Comparison of ENCODE assay signal across 15 cellular contexts in genomic region chr5:87170799-87171198, GRCh38.
A peak's percentile ranks its signal among the peaks of the same experiment; 100 is the strongest.
DNase-seq lines count a peak whose midpoint lies in the region; ATAC-seq and TF ChIP-seq lines count a peak whose summit lies in the region.
"Had no signal": no experiment of that assay in that cellular context is flagged by ENCODE, and none has a peak within 500 bp of the region (broad histone marks: within the 10 kb centered on the region; RNA-seq: fewer than 3 reads in every experiment).

No MANE protein-coding gene starts in this region.

- DNase-seq in activated CD4-positive, alpha-beta T cell treated with anti-CD3 and anti-CD28 coated beads, Interleukin-2, amount 10 ng/mL, durations not matched to agents 24 days and 14 days = peak; percentile 41
- DNase-seq in activated CD4-positive, alpha-beta T cell treated with anti-CD3 and anti-CD28 coated beads for 48 hours = no peak
- peak; percentile 22 for DNase-seq in AG10803 (ENCODE audit: low read depth)
- peak; percentile 72 for DNase-seq in SK-MEL-5 (ENCODE audit: low read depth, low spot score)
- no peak for DNase-seq in osteoblast (ENCODE audit: insufficient read length, low spot score, missing footprints)
- DNase-seq in Karpas-422 = no peak
- DNase-seq: 8988T; BE2C; C1 segment of cervical spinal cord; CD4-positive, CD25-positive, alpha-beta regulatory T cell; CD8-positive, alpha-beta memory T cell; COR-L47; H9 had no signal

- H3K79me2 ChIP-seq in osteoblast (ENCODE audit: insufficient read depth, low read length) = no peaks in the 10 kb centered on the region
- H3K79me2 ChIP-seq in Karpas-422 (ENCODE audit: low read length) = no peaks in the 10 kb centered on the region

- H3K4me3 ChIP-seq in AG10803 (ENCODE audit: low read length) (no peak overlapping the region), osteoblast (ENCODE audit: insufficient read depth, low read length) (no peak overlapping the region), Karpas-422 (ENCODE audit: low read length) (no peak overlapping the region)

- intact Hi-C loops in activated CD4-positive, alpha-beta T cell treated with anti-CD3 and anti-CD28 coated beads, Interleukin-2, amount 10 ng/mL, durations not matched to agents 24 days and 14 days (cut with micrococcal nuclease) = no loop called here

- H3K4me1 ChIP-seq in osteoblast (ENCODE audit: insufficient read depth, low read length) (no peaks in the 10 kb centered on the region), Karpas-422 (ENCODE audit: low read length) (no peaks in the 10 kb centered on the region)
- H3K4me1 ChIP-seq: BE2C had no signal

- H3K36me3 ChIP-seq in osteoblast (ENCODE audit: insufficient read depth, low read length) = no peaks in the 10 kb centered on the region
- H3K36me3 ChIP-seq in Karpas-422 (ENCODE audit: insufficient read depth, low read length) = no peaks in the 10 kb centered on the region
- H3K36me3 ChIP-seq: BE2C had no signal

- H4K20me1 ChIP-seq in osteoblast (ENCODE audit: insufficient read depth, low read length) (no peaks in the 10 kb centered on the region), Karpas-422 (ENCODE audit: insufficient read depth, low read depth, low read length) (no peaks in the 10 kb centered on the region)

- no peak overlapping the region for H3K4me2 ChIP-seq in osteoblast (ENCODE audit: insufficient read depth, low read length)
- no peak overlapping the region for H3K4me2 ChIP-seq in Karpas-422 (ENCODE audit: low read depth, low read length, poor library complexity, severe bottlenecking)

- peaks cover 1% of the 10 kb centered on the region for H3K27me3 Mint-ChIP-seq in activated CD4-positive, alpha-beta T cell treated with anti-CD3 and anti-CD28 coated beads, Interleukin-2, amount 10 ng/mL, durations not matched to agents 24 days and 14 days
- H3K27me3 Mint-ChIP-seq: CD4-positive, CD25-positive, alpha-beta regulatory T cell had no signal

- H3K4me1 Mint-ChIP-seq in activated CD4-positive, alpha-beta T cell treated with anti-CD3 and anti-CD28 coated beads, Interleukin-2, amount 10 ng/mL, durations not matched to agents 24 days and 14 days = no peaks in the 10 kb centered on the region
- H3K4me1 Mint-ChIP-seq: H9 had no signal

- ATAC-seq in GM19351 (IDR thresholded peaks at IDR 0.05; ENCODE audit: unreplicated experiment) = no peak
- no peak for ATAC-seq in HG03439 (IDR thresholded peaks at IDR 0.05; ENCODE audit: unreplicated experiment)

- no peak overlapping the region for H3K27ac ChIP-seq in osteoblast (ENCODE audit: low read depth, low read length)
- H3K27ac ChIP-seq in Karpas-422 (ENCODE audit: low read length) = no peak overlapping the region

- no peaks in the 10 kb centered on the region for H3K9me3 ChIP-seq in osteoblast (ENCODE audit: low read depth, low read length)
- no peaks in the 10 kb centered on the region for H3K9me3 ChIP-seq in Karpas-422 (ENCODE audit: low read length)
- H3K9me3 ChIP-seq: BE2C had no signal

- in situ Hi-C loops in SK-MEL-5 (cut with HindIII; ENCODE audit: low pct_unique_long_range_greater_than_20kb, low sequenced_read_pairs) = no loop called here

- TF ChIP-seq CTCF in AG10803 (conservative IDR thresholded peaks at IDR 0.05; ENCODE audit: low read length) (no peak), osteoblast (IDR thresholded peaks at IDR 0.05; ENCODE audit: extremely low read depth, low read depth, low read length) (no peak)

- no peak overlapping the region for H3K9ac ChIP-seq in Karpas-422 (ENCODE audit: low read length)

- H3K27me3 ChIP-seq in osteoblast (ENCODE audit: insufficient read depth, low read length) = no peaks in the 10 kb centered on the region
- no peaks in the 10 kb centered on the region for H3K27me3 ChIP-seq in Karpas-422 (ENCODE audit: low read length)

- no peak overlapping the region for H3K27ac Mint-ChIP-seq in activated CD4-positive, alpha-beta T cell treated with anti-CD3 and anti-CD28 coated beads, Interleukin-2, amount 10 ng/mL, durations not matched to agents 24 days and 14 days
- H3K27ac Mint-ChIP-seq: H9 had no signal

- no peaks in the 10 kb centered on the region for H3K9me2 ChIP-seq in Karpas-422 (replicated peaks; ENCODE audit: insufficient read depth, low read length)

- no peaks in the 10 kb centered on the region for H3K36me3 Mint-ChIP-seq in activated CD4-positive, alpha-beta T cell treated with anti-CD3 and anti-CD28 coated beads, Interleukin-2, amount 10 ng/mL, durations not matched to agents 24 days and 14 days (ENCODE audit: low read depth)
- H3K36me3 Mint-ChIP-seq: CD4-positive, CD25-positive, alpha-beta regulatory T cell; CD8-positive, alpha-beta memory T cell had no signal

- no peaks in the 10 kb centered on the region for H3K9me3 Mint-ChIP-seq in activated CD4-positive, alpha-beta T cell treated with anti-CD3 and anti-CD28 coated beads, Interleukin-2, amount 10 ng/mL, durations not matched to agents 24 days and 14 days
- H3K9me3 Mint-ChIP-seq: CD8-positive, alpha-beta memory T cell; H9 had no signal

- H2AFZ ChIP-seq in osteoblast (ENCODE audit: low read length) = peak overlapping the region; percentile 10
- H2AFZ ChIP-seq in Karpas-422 (ENCODE audit: low read length) = no peak overlapping the region

- H3K4me3 Mint-ChIP-seq in activated CD4-positive, alpha-beta T cell treated with anti-CD3 and anti-CD28 coated beads, Interleukin-2, amount 10 ng/mL, durations not matched to agents 24 days and 14 days = no peak overlapping the region
- H3K4me3 Mint-ChIP-seq: CD4-positive, CD25-positive, alpha-beta regulatory T cell; CD8-positive, alpha-beta memory T cell; H9 had no signal

Comparison
In these comparisons a context has a peak if more than half of its experiments do, and no peak if none do; other contexts are left out.
1. DNase-seq: peak in activated CD4-positive, alpha-beta T cell treated with anti-CD3 and anti-CD28 coated beads, Interleukin-2, amount 10 ng/mL, durations not matched to agents 24 days and 14 days (single experiment), AG10803 (single experiment) and SK-MEL-5 (single experiment); none in activated CD4-positive, alpha-beta T cell treated with anti-CD3 and anti-CD28 coated beads for 48 hours (single experiment), osteoblast (single experiment) and Karpas-422 (single experiment).